11 cellular contexts compared by ENCODE assay signal in genomic region chr18:23138470-23138869, GRCh38. TPM values are rescaled to one million over a fixed set of nuclear protein-coding genes. Genes with fewer than 3 reads are reported as not detected.
DNase-seq lines count a peak whose midpoint lies in the region; TF ChIP-seq lines count a peak whose summit lies in the region.
"Had no signal": no experiment of that assay in that cellular context is flagged by ENCODE, and none has a peak within 500 bp of the region (broad histone marks: within the 10 kb centered on the region; RNA-seq: fewer than 3 reads in every experiment).

No MANE protein-coding gene starts in this region.

- peak overlapping the region in 4 of 5 experiments; percentile 19 to 86 (median 82) for H3K4me3 Mint-ChIP-seq in brain
- no peak overlapping the region for H3K4me3 Mint-ChIP-seq in activated T-helper 1 cell treated with anti-CD3 and anti-CD28 coated beads, Interleukin-12 subunit alpha, Interleukin-12 subunit beta, Interleukin-2, Interleukin-4 antibody, amounts not matched to agents 30 ng/mL and 10 ng/mL and 1 ng/mL, durations not matched to agents 14 hours and 24 hours and 36 hours

- no peaks in the 10 kb centered on the region for H3K27me3 ChIP-seq in parathyroid adenoma (ENCODE audit: control insufficient read depth, insufficient read depth, low read length)

- H3K79me2 ChIP-seq in parathyroid adenoma, result peaks cover 46% of the 10 kb centered on the region

- H3K36me3 Mint-ChIP-seq in brain, result no peaks in the 10 kb centered on the region
- H3K36me3 Mint-ChIP-seq in activated T-helper 1 cell treated with anti-CD3 and anti-CD28 coated beads, Interleukin-12 subunit alpha, Interleukin-12 subunit beta, Interleukin-2, Interleukin-4 antibody, amounts not matched to agents 30 ng/mL and 10 ng/mL and 1 ng/mL, durations not matched to agents 14 hours and 24 hours and 36 hours (ENCODE audit: low read depth), result peaks cover 2% of the 10 kb centered on the region

- peaks cover 0 to 3% (median 0%) of the 10 kb centered on the region in 5 experiments for H3K9me3 Mint-ChIP-seq in brain
- H3K9me3 Mint-ChIP-seq in activated T-helper 1 cell treated with anti-CD3 and anti-CD28 coated beads, Interleukin-12 subunit alpha, Interleukin-12 subunit beta, Interleukin-2, Interleukin-4 antibody, amounts not matched to agents 30 ng/mL and 10 ng/mL and 1 ng/mL, durations not matched to agents 14 hours and 24 hours and 36 hours, result no peaks in the 10 kb centered on the region

- no peak overlapping the region for H2AFZ ChIP-seq in parathyroid adenoma

- H3K9ac ChIP-seq in parathyroid adenoma, result no peak overlapping the region

- H3K4me2 ChIP-seq in parathyroid adenoma (ENCODE audit: low read length), result peak overlapping the region; percentile 79

- peaks cover 65% of the 10 kb centered on the region for H3K4me1 Mint-ChIP-seq in brain
- peaks cover 30% of the 10 kb centered on the region for H3K4me1 Mint-ChIP-seq in activated T-helper 1 cell treated with anti-CD3 and anti-CD28 coated beads, Interleukin-12 subunit alpha, Interleukin-12 subunit beta, Interleukin-2, Interleukin-4 antibody, amounts not matched to agents 30 ng/mL and 10 ng/mL and 1 ng/mL, durations not matched to agents 14 hours and 24 hours and 36 hours (ENCODE audit: low read depth)

- no peaks in the 10 kb centered on the region for H3K9me3 ChIP-seq in parathyroid adenoma (ENCODE audit: control insufficient read depth, low read length)
- H3K9me3 ChIP-seq: spleen had no signal

- H3K36me3 ChIP-seq in parathyroid adenoma (ENCODE audit: control insufficient read depth, insufficient read depth, low read length), result no peaks in the 10 kb centered on the region
- H3K36me3 ChIP-seq: spleen had no signal

- peak; percentile 86 for DNase-seq in NCI-H1092 (lab: John Stamatoyannopoulos, UW)
- peak; percentile 84 for DNase-seq in NCI-H345 treated with DMSO at 0.1 percent for 48 hours (lab: John Stamatoyannopoulos, UW; ENCODE audit: unreplicated experiment)
- no peak for DNase-seq in germinal center (ENCODE audit: low spot score)
- no peak for DNase-seq in activated T-helper 1 cell treated with anti-CD3 and anti-CD28 coated beads, Interleukin-12 subunit alpha, Interleukin-12 subunit beta, Interleukin-2, Interleukin-4 antibody, amounts not matched to agents 30 ng/mL and 10 ng/mL and 1 ng/mL, durations not matched to agents 14 hours and 24 hours and 36 hours (ENCODE audit: low spot score)
- no peak for DNase-seq in foreskin melanocyte
- DNase-seq in AG08396 (ENCODE audit: low spot score), result no peak
- DNase-seq: DND-41, NCI-H2227 treated with DMSO at 0.1 percent for 48 hours, spleen had no signal

- no peak for TF ChIP-seq CTCF in brain (conservative IDR thresholded peaks at IDR 0.05)
- no peak for TF ChIP-seq CTCF in parathyroid adenoma (IDR thresholded peaks at IDR 0.05)

- H3K4me1 ChIP-seq in parathyroid adenoma, result peaks cover 43% of the 10 kb centered on the region

- peak overlapping the region in 3 of 5 experiments; percentile 40 to 68 (median 55) for H3K27ac Mint-ChIP-seq in brain
- H3K27ac Mint-ChIP-seq in activated T-helper 1 cell treated with anti-CD3 and anti-CD28 coated beads, Interleukin-12 subunit alpha, Interleukin-12 subunit beta, Interleukin-2, Interleukin-4 antibody, amounts not matched to agents 30 ng/mL and 10 ng/mL and 1 ng/mL, durations not matched to agents 14 hours and 24 hours and 36 hours, result no peak overlapping the region

- H3K27me3 Mint-ChIP-seq in brain, result peaks cover 55% of the 10 kb centered on the region
- H3K27me3 Mint-ChIP-seq in activated T-helper 1 cell treated with anti-CD3 and anti-CD28 coated beads, Interleukin-12 subunit alpha, Interleukin-12 subunit beta, Interleukin-2, Interleukin-4 antibody, amounts not matched to agents 30 ng/mL and 10 ng/mL and 1 ng/mL, durations not matched to agents 14 hours and 24 hours and 36 hours (ENCODE audit: insufficient read depth), result peaks cover 31% of the 10 kb centered on the region

- H3K4me3 ChIP-seq in parathyroid adenoma (ENCODE audit: low read depth, low read length), result no peak overlapping the region

- peak overlapping the region; percentile 29 for H3K27ac ChIP-seq in parathyroid adenoma
- H3K27ac ChIP-seq: spleen had no signal

- intact Hi-C loops in activated T-helper 1 cell treated with anti-CD3 and anti-CD28 coated beads, Interleukin-12 subunit alpha, Interleukin-12 subunit beta, Interleukin-2, Interleukin-4 antibody, amounts not matched to agents 30 ng/mL and 10 ng/mL and 1 ng/mL, durations not matched to agents 14 hours and 24 hours and 36 hours (cut with micrococcal nuclease), result loop anchor here (5.0 to 10.0 kb wide), 4 partner anchors 114 to 446 kb away; partner anchors contain the start of gene NPC1

RNA-seq across cellular contexts. Expression of gene CABLES1, which starts 3.2 kb away (rescaled TPM):
- 21.5 TPM for polyA plus RNA-seq in brain (ENCODE audit: insufficient read depth, low read depth, low replicate concordance)
- 3.1 and 3.2 TPM in 2 replicates for total RNA-seq in activated T-helper 1 cell treated with anti-CD3 and anti-CD28 coated beads, Interleukin-12 subunit alpha, Interleukin-12 subunit beta, Interleukin-2, Interleukin-4 antibody, amounts not matched to agents 30 ng/mL and 10 ng/mL and 1 ng/mL, durations not matched to agents 14 hours and 24 hours and 36 hours

Comparison
In these comparisons a context has a peak if more than half of its experiments do, and no peak if none do; other contexts are left out.
1. DNase-seq: peak in NCI-H1092 (single experiment) and NCI-H345 treated with DMSO at 0.1 percent for 48 hours (single experiment); none in germinal center (single experiment), activated T-helper 1 cell treated with anti-CD3 and anti-CD28 coated beads, Interleukin-12 subunit alpha, Interleukin-12 subunit beta, Interleukin-2, Interleukin-4 antibody, amounts not matched to agents 30 ng/mL and 10 ng/mL and 1 ng/mL, durations not matched to agents 14 hours and 24 hours and 36 hours (single experiment), foreskin melanocyte (single experiment) and AG08396 (single experiment).